ENCODE assay signal across 27 cellular contexts in the genomic region with DNA sequence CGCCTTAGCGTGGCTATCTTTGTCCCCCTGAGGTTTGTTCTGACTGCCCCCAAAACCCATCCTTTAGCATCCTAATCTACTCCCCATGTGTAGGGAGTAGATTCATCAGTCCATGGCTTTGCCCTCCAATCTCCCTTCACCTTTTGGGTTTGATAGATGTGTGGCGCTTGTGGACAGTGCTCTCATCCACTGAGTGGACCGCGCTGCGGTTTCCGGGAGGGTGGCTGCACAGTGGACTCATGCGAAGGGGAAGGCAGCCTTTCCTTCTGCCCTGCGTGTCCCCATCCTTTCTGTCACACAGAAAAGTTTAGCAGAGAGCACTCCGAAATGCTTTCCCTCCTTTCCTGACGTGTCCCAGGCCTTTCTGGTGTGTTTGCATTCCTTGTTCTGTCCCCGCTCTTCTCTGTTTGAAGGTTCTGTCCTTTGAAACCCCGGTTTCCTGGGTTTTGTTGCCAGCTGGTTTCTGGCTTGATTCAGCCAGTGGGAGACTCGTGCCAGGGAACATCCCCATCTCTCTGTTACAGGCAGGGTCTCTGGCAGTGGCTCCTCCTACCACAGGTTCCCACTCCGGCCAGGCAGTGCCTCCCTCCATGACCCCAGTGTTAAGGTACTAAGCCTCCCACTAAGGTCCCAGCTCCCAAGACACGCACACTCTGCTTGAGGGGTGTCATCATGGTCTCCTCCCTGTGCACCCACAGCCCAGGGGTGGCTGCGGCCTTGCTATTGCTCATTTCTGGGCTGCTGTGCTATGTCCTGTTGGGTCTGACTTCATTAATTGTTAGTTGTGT.
"Had no signal": no experiment of that assay in that cellular context is flagged by ENCODE, and none has a peak within 500 bp of the region (broad histone marks: within the 10 kb centered on the region; RNA-seq: fewer than 3 reads in every experiment).

No MANE protein-coding gene starts in this region.

- H3K4me1 ChIP-seq: ascending aorta, breast epithelium, colonic mucosa, foreskin keratinocyte, gastrocnemius medialis had no signal

- H3K36me3 ChIP-seq: ascending aorta, breast epithelium, cardiac muscle cell, colonic mucosa, esophagus muscularis mucosa, gastrocnemius medialis, WERI-Rb-1 had no signal

- H3K4me3 ChIP-seq: ascending aorta, breast epithelium, cardiac muscle cell, colonic mucosa, esophagus muscularis mucosa, gastrocnemius medialis had no signal

- H3K27ac ChIP-seq: ascending aorta, breast epithelium, cardiac muscle cell, colonic mucosa, foreskin keratinocyte, gastrocnemius medialis, WERI-Rb-1 had no signal

- ATAC-seq: activated T-cell treated with anti-CD3 and anti-CD28 coated beads, Interleukin-2, amount 50 U/mL, for 72 hours; foreskin keratinocyte; gastrocnemius medialis; T-helper 17 cell had no signal

- H3K9me3 ChIP-seq: ascending aorta, colonic mucosa, gastrocnemius medialis had no signal

- H3K27me3 ChIP-seq: ascending aorta, breast epithelium, cardiac muscle cell, colonic mucosa, esophagus muscularis mucosa, foreskin keratinocyte, gastrocnemius medialis had no signal

- DNase-seq: activated B cell treated with CpG ODN at 0.5 μM for 24 hours; activated CD4-positive, alpha-beta memory T cell treated with anti-CD3 and anti-CD28 coated beads, Interleukin-2, amount 10 ng/mL, durations not matched to agents 7 days and 5 days; activated CD4-positive, alpha-beta T cell treated with anti-CD3 and anti-CD28 coated beads for 48 hours; activated CD8-positive, alpha-beta memory T cell treated with anti-CD3 and anti-CD28 coated beads, Interleukin-2, amount 50 U/mL, for 48 hours; activated gamma-delta T cell; activated naive CD4-positive, alpha-beta T cell; activated naive CD4-positive, alpha-beta T cell treated with anti-CD3 and anti-CD28 coated beads, Interleukin-2, amount 10 ng/mL, durations not matched to agents 7 days and 5 days; activated naive CD8-positive, alpha-beta T cell treated with anti-CD3 and anti-CD28 coated beads, Interleukin-2, amount 10 ng/mL, durations not matched to agents 7 days and 5 days; activated T-cell treated with anti-CD3 and anti-CD28 coated beads for 4 hours; activated T-cell treated with anti-CD3 and anti-CD28 coated beads, Interleukin-2, amount 50 U/mL, for 24 hours; activated T-cell treated with anti-CD3 and anti-CD28 coated beads, Interleukin-2, amount 50 U/mL, for 72 hours; central memory CD4-positive, alpha-beta T cell; cerebellar nuclear complex; colonic mucosa; effector memory CD4-positive, alpha-beta T cell; endodermal cell; erythroblast; foreskin keratinocyte; gastrocnemius medialis; T-helper 1 cell; T-helper 17 cell; T1000; WERI-Rb-1 had no signal
